10 cellular contexts compared by ENCODE assay signal in genomic region chr2:197311521-197312033, GRCh38. TPM values are rescaled to one million over a fixed set of nuclear protein-coding genes. Genes with fewer than 3 reads are reported as not detected.
DNase-seq lines count a peak whose midpoint lies in the region; ATAC-seq and TF ChIP-seq lines count a peak whose summit lies in the region.
"Had no signal": no experiment of that assay in that cellular context is flagged by ENCODE, and none has a peak within 500 bp of the region (broad histone marks: within the 10 kb centered on the region; RNA-seq: fewer than 3 reads in every experiment).

No MANE protein-coding gene starts in this region.

- H3K27ac ChIP-seq in thoracic aorta = peak overlapping the region; percentile 60 to 69

- H3K36me3 Mint-ChIP-seq in activated T-cell treated with anti-CD3 and anti-CD28 coated beads, Interleukin-2, amount 50 U/mL, for 72 hours (ENCODE audit: insufficient read depth in 2 of 2) = peaks cover 3% of the 10 kb centered on the region in 2 donors
- H3K36me3 Mint-ChIP-seq in T-helper 17 cell (ENCODE audit: low read depth) = no peaks in the 10 kb centered on the region

- intact Hi-C loops in posterior vena cava (cut with DNase I) = loop anchor here in 1 of 2 donors (5.0 to 10.0 kb wide), 3 partner anchors 63 to 204 kb away; no protein-coding TSS in a partner anchor

- H3K4me3 Mint-ChIP-seq in activated T-cell treated with anti-CD3 and anti-CD28 coated beads, Interleukin-2, amount 50 U/mL, for 72 hours = peak overlapping the region; percentile 82 to 84
- H3K4me3 Mint-ChIP-seq in T-helper 17 cell = peak overlapping the region; percentile 94

- H3K4me1 Mint-ChIP-seq in activated T-cell treated with anti-CD3 and anti-CD28 coated beads, Interleukin-2, amount 50 U/mL, for 72 hours (ENCODE audit: low read depth) = peaks cover 70% of the 10 kb centered on the region
- H3K4me1 Mint-ChIP-seq in T-helper 17 cell = peaks cover 40% of the 10 kb centered on the region

- peak overlapping the region; percentile 82 for H3K27ac Mint-ChIP-seq in activated T-cell treated with anti-CD3 and anti-CD28 coated beads, Interleukin-2, amount 50 U/mL, for 72 hours
- H3K27ac Mint-ChIP-seq in T-helper 17 cell = peak overlapping the region; percentile 99

- H3K36me3 ChIP-seq in iPS-15b (ENCODE audit: control insufficient read depth, insufficient read depth, low read length) = no peaks in the 10 kb centered on the region
- no peaks in the 10 kb centered on the region for H3K36me3 ChIP-seq in thoracic aorta

- peak in 1 of 2 donors; percentile 23 for DNase-seq in activated T-cell treated with anti-CD3 and anti-CD28 coated beads, Interleukin-2, amount 50 U/mL, for 72 hours
- DNase-seq in activated T-cell treated with anti-CD3 and anti-CD28 coated beads, Interleukin-2, amount 50 U/mL, for 48 hours = no peak
- DNase-seq in T-helper 17 cell = no peak
- no peak for DNase-seq in thoracic aorta (ENCODE audit: low spot score)
- no peak for DNase-seq in posterior vena cava (ENCODE audit: low spot score)
- no peak for DNase-seq in activated CD4-positive, CD25-positive, alpha-beta regulatory T cell treated with anti-CD3 and anti-CD28 coated beads, Interleukin-2, amount 50 U/mL, for 72 hours
- no peak for DNase-seq in SIG-M5 (lab: John Stamatoyannopoulos, UW)
- DNase-seq: DMS79, erythroblast had no signal

- no peak overlapping the region for H3K9ac ChIP-seq in iPS-15b (ENCODE audit: low read depth, low read length)

- H3K9me3 ChIP-seq in T-helper 17 cell (ENCODE audit: control insufficient read depth, low read length, poor library complexity, severe bottlenecking) (no peaks in the 10 kb centered on the region), iPS-15b (ENCODE audit: control insufficient read depth, insufficient read depth, low read length) (no peaks in the 10 kb centered on the region), thoracic aorta (no peaks in the 10 kb centered on the region)

- H3K27me3 ChIP-seq in iPS-15b (ENCODE audit: control insufficient read depth, insufficient read depth, low read length) (peaks cover 38% of the 10 kb centered on the region), thoracic aorta (replicated peaks; ENCODE audit: insufficient read depth) (no peaks in the 10 kb centered on the region)

- H3K9me3 Mint-ChIP-seq in activated T-cell treated with anti-CD3 and anti-CD28 coated beads, Interleukin-2, amount 50 U/mL, for 72 hours = no peaks in the 10 kb centered on the region

- H3K4me3 ChIP-seq in iPS-15b (ENCODE audit: low read depth, low read length) (peak overlapping the region; percentile 63), thoracic aorta (peak overlapping the region; percentile 88)

- H3K27me3 Mint-ChIP-seq in activated T-cell treated with anti-CD3 and anti-CD28 coated beads, Interleukin-2, amount 50 U/mL, for 72 hours (ENCODE audit: low read depth) = no peaks in the 10 kb centered on the region
- no peaks in the 10 kb centered on the region for H3K27me3 Mint-ChIP-seq in T-helper 17 cell

- H3K4me1 ChIP-seq in iPS-15b (ENCODE audit: control insufficient read depth, insufficient read depth, low read length) = peaks cover 3% of the 10 kb centered on the region
- H3K4me1 ChIP-seq in thoracic aorta (ENCODE audit: control insufficient read depth in 1 of 2, low read depth in 2 of 2) = peaks cover 10 to 36% of the 10 kb centered on the region in 2 donors

- TF ChIP-seq CTCF in thoracic aorta (IDR thresholded peaks at IDR 0.05) = no peak

- no peak for ATAC-seq in activated T-cell treated with anti-CD3 and anti-CD28 coated beads, Interleukin-2, amount 50 U/mL, for 72 hours (replicated peaks in 1 of 2)
- ATAC-seq in T-helper 17 cell (no peak), thoracic aorta (ENCODE audit: insufficient number of reproducible peaks, low FRiP score, low read depth) (no peak)

RNA-seq across cellular contexts. Expression of gene ANKRD44, which starts 1.0 kb away (rescaled TPM):
- total RNA-seq in activated T-cell treated with anti-CD3 and anti-CD28 coated beads, Interleukin-2, amount 50 U/mL, for 72 hours = 100 to 1,000 TPM; 114 to 141 TPM
- 100 to 1,000 TPM; 232 to 246 TPM for total RNA-seq in T-helper 17 cell
- 10 to 100 TPM; 57.8 to 93.4 TPM for total RNA-seq in thoracic aorta
- total RNA-seq in posterior vena cava = 10 to 100 TPM; 21.2 to 24.5 TPM
